In genomic region chr3:37129871-37130270, GRCh38 we compare ENCODE assay signal across 13 cellular contexts. TPM values are rescaled to one million over a fixed set of nuclear protein-coding genes. Genes with fewer than 3 reads are reported as not detected.
DNase-seq lines count a peak whose midpoint lies in the region; ATAC-seq lines count a peak whose summit lies in the region.
"Had no signal": no experiment of that assay in that cellular context is flagged by ENCODE, and none has a peak within 500 bp of the region (broad histone marks: within the 10 kb centered on the region; RNA-seq: fewer than 3 reads in every experiment).

No MANE protein-coding gene starts in this region.

- no peaks in the 10 kb centered on the region for H3K27me3 Mint-ChIP-seq in activated T-cell treated with anti-CD3 and anti-CD28 coated beads, Interleukin-2, amount 50 U/mL, for 72 hours (ENCODE audit: low read depth)
- no peaks in the 10 kb centered on the region for H3K27me3 Mint-ChIP-seq in activated T-helper 17 cell treated with anti-CD3 and anti-CD28 coated beads, Interleukin-2, amount 50 U/mL, for 72 hours
- no peaks in the 10 kb centered on the region for H3K27me3 Mint-ChIP-seq in stimulated activated naive CD8-positive, alpha-beta T cell treated with anti-CD3 and anti-CD28 coated beads, Interleukin-15, amount 100 ng/mL, for 72 hours

- no peak overlapping the region for H3K27ac Mint-ChIP-seq in activated T-cell treated with anti-CD3 and anti-CD28 coated beads, Interleukin-2, amount 50 U/mL, for 72 hours
- peak overlapping the region; percentile 47 for H3K27ac Mint-ChIP-seq in activated T-helper 17 cell treated with anti-CD3 and anti-CD28 coated beads, Interleukin-2, amount 50 U/mL, for 72 hours
- H3K27ac Mint-ChIP-seq in stimulated activated naive CD8-positive, alpha-beta T cell treated with anti-CD3 and anti-CD28 coated beads, Interleukin-15, amount 100 ng/mL, for 72 hours, result no peak overlapping the region
- H3K27ac Mint-ChIP-seq: WTC11 had no signal

- no peaks in the 10 kb centered on the region for H3K9me3 Mint-ChIP-seq in activated T-cell treated with anti-CD3 and anti-CD28 coated beads, Interleukin-2, amount 50 U/mL, for 72 hours
- H3K9me3 Mint-ChIP-seq in activated T-helper 17 cell treated with anti-CD3 and anti-CD28 coated beads, Interleukin-2, amount 50 U/mL, for 72 hours, result no peaks in the 10 kb centered on the region
- H3K9me3 Mint-ChIP-seq in stimulated activated naive CD8-positive, alpha-beta T cell treated with anti-CD3 and anti-CD28 coated beads, Interleukin-15, amount 100 ng/mL, for 72 hours, result no peaks in the 10 kb centered on the region
- H3K9me3 Mint-ChIP-seq: WTC11 had no signal

- H3K4me1 Mint-ChIP-seq in activated T-cell treated with anti-CD3 and anti-CD28 coated beads, Interleukin-2, amount 50 U/mL, for 72 hours (ENCODE audit: low read depth), result peaks cover 34% of the 10 kb centered on the region
- peaks cover 18% of the 10 kb centered on the region for H3K4me1 Mint-ChIP-seq in activated T-helper 17 cell treated with anti-CD3 and anti-CD28 coated beads, Interleukin-2, amount 50 U/mL, for 72 hours
- H3K4me1 Mint-ChIP-seq in stimulated activated naive CD8-positive, alpha-beta T cell treated with anti-CD3 and anti-CD28 coated beads, Interleukin-15, amount 100 ng/mL, for 72 hours, result peaks cover 10% of the 10 kb centered on the region

- no peak overlapping the region for H3K4me3 Mint-ChIP-seq in activated T-cell treated with anti-CD3 and anti-CD28 coated beads, Interleukin-2, amount 50 U/mL, for 72 hours
- H3K4me3 Mint-ChIP-seq in activated T-helper 17 cell treated with anti-CD3 and anti-CD28 coated beads, Interleukin-2, amount 50 U/mL, for 72 hours, result no peak overlapping the region
- no peak overlapping the region for H3K4me3 Mint-ChIP-seq in stimulated activated naive CD8-positive, alpha-beta T cell treated with anti-CD3 and anti-CD28 coated beads, Interleukin-15, amount 100 ng/mL, for 72 hours
- H3K4me3 Mint-ChIP-seq: WTC11 had no signal

- H3K36me3 Mint-ChIP-seq in activated T-cell treated with anti-CD3 and anti-CD28 coated beads, Interleukin-2, amount 50 U/mL, for 72 hours (ENCODE audit: insufficient read depth in 2 of 2), result peaks cover 0 to 4% of the 10 kb centered on the region in 2 donors
- H3K36me3 Mint-ChIP-seq in activated T-helper 17 cell treated with anti-CD3 and anti-CD28 coated beads, Interleukin-2, amount 50 U/mL, for 72 hours (ENCODE audit: low read depth), result peaks cover 32% of the 10 kb centered on the region
- H3K36me3 Mint-ChIP-seq: WTC11 had no signal

- ATAC-seq in activated T-cell treated with anti-CD3 and anti-CD28 coated beads, Interleukin-2, amount 50 U/mL, for 72 hours (replicated peaks in 1 of 2), result peak; percentile 82 to 90
- ATAC-seq in HG02981 (IDR thresholded peaks at IDR 0.05; ENCODE audit: unreplicated experiment), result peak; percentile 67
- peak; percentile 96 for ATAC-seq in activated T-helper 17 cell treated with anti-CD3 and anti-CD28 coated beads, Interleukin-2, amount 50 U/mL, for 72 hours (replicated peaks)
- ATAC-seq in stimulated activated naive CD8-positive, alpha-beta T cell treated with anti-CD3 and anti-CD28 coated beads, Interleukin-15, amount 100 ng/mL, for 72 hours, result peak; percentile 92
- ATAC-seq: WTC11 had no signal

- DNase-seq in activated T-cell treated with anti-CD3 and anti-CD28 coated beads, Interleukin-2, amount 50 U/mL, for 72 hours, result peak; percentile 1 to 5
- DNase-seq in activated T-cell treated with anti-CD3 and anti-CD28 coated beads, Interleukin-2, amount 50 U/mL, for 48 hours, result no peak
- DNase-seq in stimulated activated naive CD8-positive, alpha-beta T cell treated with anti-CD3 and anti-CD28 coated beads, Interleukin-15, amount 100 ng/mL, for 72 hours, result peak in 1 of 2 donors; percentile 12
- DNase-seq in NCI-H1694 treated with DMSO at 0.1 percent for 48 hours (lab: John Stamatoyannopoulos, UW) (no peak), H4 (ENCODE audit: low spot score) (no peak)
- DNase-seq in stimulated activated CD4-positive, alpha-beta T cell treated with anti-CD3 and anti-CD28 coated beads, Interleukin-4, amount 100 ng/mL, for 24 hours, result no peak
- DNase-seq: activated gamma-delta T cell treated with Interleukin-2 at 50 U/mL for 16 hours, cerebellar nuclear complex, NCI-H2227 treated with DMSO at 0.1 percent for 48 hours, stomach had no signal

RNA-seq across cellular contexts. Expression of gene LRRFIP2, which starts 44.5 kb away (rescaled TPM):
- total RNA-seq in activated T-cell treated with anti-CD3 and anti-CD28 coated beads, Interleukin-2, amount 50 U/mL, for 72 hours, result 10 to 100 TPM; 28.3 to 36.1 TPM
- 10 to 100 TPM; 36.6 to 41.3 TPM for total RNA-seq in activated T-helper 17 cell treated with anti-CD3 and anti-CD28 coated beads, Interleukin-2, amount 50 U/mL, for 72 hours
- 12.5 and 19.7 TPM in 2 replicates for total RNA-seq in H4 (2014; rRNA removed; shearing (Covaris generic))

Comparison
In these comparisons a context has a peak if more than half of its experiments do, and no peak if none do; other contexts are left out.
1. DNase-seq: peak in activated T-cell treated with anti-CD3 and anti-CD28 coated beads, Interleukin-2, amount 50 U/mL, for 72 hours (2 of 2); none in activated T-cell treated with anti-CD3 and anti-CD28 coated beads, Interleukin-2, amount 50 U/mL, for 48 hours (0 of 2), NCI-H1694 treated with DMSO at 0.1 percent for 48 hours (single experiment), H4 (single experiment) and stimulated activated CD4-positive, alpha-beta T cell treated with anti-CD3 and anti-CD28 coated beads, Interleukin-4, amount 100 ng/mL, for 24 hours (single experiment).
2. Peak in every context shown above with its lines, with median percentiles within 50 percentile points of each other: ATAC-seq.